In genomic region chr18:50902797-50903196, GRCh38 we compare ENCODE assay signal across 1 cellular context.
TF ChIP-seq lines count a peak whose summit lies in the region.

No MANE protein-coding gene starts in this region.

TF ChIP-seq in HepG2, 621 proteins besides CTCF, POLR2A, EP300 and RAD21 (continued from another document and continues in another):
- TF ChIP-seq, protein P1, sequence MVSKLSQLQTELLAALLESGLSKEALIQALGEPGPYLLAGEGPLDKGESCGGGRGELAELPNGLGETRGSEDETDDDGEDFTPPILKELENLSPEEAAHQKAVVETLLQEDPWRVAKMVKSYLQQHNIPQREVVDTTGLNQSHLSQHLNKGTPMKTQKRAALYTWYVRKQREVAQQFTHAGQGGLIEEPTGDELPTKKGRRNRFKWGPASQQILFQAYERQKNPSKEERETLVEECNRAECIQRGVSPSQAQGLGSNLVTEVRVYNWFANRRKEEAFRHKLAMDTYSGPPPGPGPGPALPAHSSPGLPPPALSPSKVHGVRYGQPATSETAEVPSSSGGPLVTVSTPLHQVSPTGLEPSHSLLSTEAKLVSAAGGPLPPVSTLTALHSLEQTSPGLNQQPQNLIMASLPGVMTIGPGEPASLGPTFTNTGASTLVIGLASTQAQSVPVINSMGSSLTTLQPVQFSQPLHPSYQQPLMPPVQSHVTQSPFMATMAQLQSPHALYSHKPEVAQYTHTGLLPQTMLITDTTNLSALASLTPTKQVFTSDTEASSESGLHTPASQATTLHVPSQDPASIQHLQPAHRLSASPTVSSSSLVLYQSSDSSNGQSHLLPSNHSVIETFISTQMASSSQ (IDR thresholded peaks at IDR 0.05; ENCODE audit: low read depth): no peak
- TF ChIP-seq, protein P1 (CRISPR knock-in tag; IDR thresholded peaks at IDR 0.05; ENCODE audit: borderline replicate concordance): no peak; the same call in 1 of the 2 replicates
- TF ChIP-seq ZNF775 (CRISPR knock-in tag; IDR thresholded peaks at IDR 0.05; ENCODE audit: borderline replicate concordance): no peak
- no peak for TF ChIP-seq ZBTB21 (CRISPR knock-in tag; IDR thresholded peaks at IDR 0.05)
- TF ChIP-seq, protein P2, sequence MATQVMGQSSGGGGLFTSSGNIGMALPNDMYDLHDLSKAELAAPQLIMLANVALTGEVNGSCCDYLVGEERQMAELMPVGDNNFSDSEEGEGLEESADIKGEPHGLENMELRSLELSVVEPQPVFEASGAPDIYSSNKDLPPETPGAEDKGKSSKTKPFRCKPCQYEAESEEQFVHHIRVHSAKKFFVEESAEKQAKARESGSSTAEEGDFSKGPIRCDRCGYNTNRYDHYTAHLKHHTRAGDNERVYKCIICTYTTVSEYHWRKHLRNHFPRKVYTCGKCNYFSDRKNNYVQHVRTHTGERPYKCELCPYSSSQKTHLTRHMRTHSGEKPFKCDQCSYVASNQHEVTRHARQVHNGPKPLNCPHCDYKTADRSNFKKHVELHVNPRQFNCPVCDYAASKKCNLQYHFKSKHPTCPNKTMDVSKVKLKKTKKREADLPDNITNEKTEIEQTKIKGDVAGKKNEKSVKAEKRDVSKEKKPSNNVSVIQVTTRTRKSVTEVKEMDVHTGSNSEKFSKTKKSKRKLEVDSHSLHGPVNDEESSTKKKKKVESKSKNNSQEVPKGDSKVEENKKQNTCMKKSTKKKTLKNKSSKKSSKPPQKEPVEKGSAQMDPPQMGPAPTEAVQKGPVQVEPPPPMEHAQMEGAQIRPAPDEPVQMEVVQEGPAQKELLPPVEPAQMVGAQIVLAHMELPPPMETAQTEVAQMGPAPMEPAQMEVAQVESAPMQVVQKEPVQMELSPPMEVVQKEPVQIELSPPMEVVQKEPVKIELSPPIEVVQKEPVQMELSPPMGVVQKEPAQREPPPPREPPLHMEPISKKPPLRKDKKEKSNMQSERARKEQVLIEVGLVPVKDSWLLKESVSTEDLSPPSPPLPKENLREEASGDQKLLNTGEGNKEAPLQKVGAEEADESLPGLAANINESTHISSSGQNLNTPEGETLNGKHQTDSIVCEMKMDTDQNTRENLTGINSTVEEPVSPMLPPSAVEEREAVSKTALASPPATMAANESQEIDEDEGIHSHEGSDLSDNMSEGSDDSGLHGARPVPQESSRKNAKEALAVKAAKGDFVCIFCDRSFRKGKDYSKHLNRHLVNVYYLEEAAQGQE (IDR thresholded peaks at IDR 0.05; ENCODE audit: borderline replicate concordance in 1 of 2, low read depth in 1 of 2, low read length in 2 of 2): 0 out of 4 replicates have a peak, but pooled peaks of 1 of the 2 experiments have one; percentile 42
- TF ChIP-seq ZNF556 (CRISPR knock-in tag; IDR thresholded peaks at IDR 0.05; ENCODE audit: borderline replicate concordance): no peak
- TF ChIP-seq RBAK (CRISPR knock-in tag; IDR thresholded peaks at IDR 0.05): no peak
- no peak for TF ChIP-seq PHF20 (CRISPR knock-in tag; IDR thresholded peaks at IDR 0.05)
- peak; percentile 44 for TF ChIP-seq PPARG (CRISPR knock-in tag; conservative IDR thresholded peaks at IDR 0.05)
- no peak for TF ChIP-seq ZNF20 (CRISPR knock-in tag; IDR thresholded peaks at IDR 0.05)
- TF ChIP-seq MTA1 (CRISPR knock-in tag; IDR thresholded peaks at IDR 0.05; ENCODE audit: borderline replicate concordance): no peak
- TF ChIP-seq ZFP36 (IDR thresholded peaks at IDR 0.05; ENCODE audit: borderline replicate concordance, low read depth, low read length, partially characterized antibody): peak; percentile 65
- TF ChIP-seq, protein P3, sequence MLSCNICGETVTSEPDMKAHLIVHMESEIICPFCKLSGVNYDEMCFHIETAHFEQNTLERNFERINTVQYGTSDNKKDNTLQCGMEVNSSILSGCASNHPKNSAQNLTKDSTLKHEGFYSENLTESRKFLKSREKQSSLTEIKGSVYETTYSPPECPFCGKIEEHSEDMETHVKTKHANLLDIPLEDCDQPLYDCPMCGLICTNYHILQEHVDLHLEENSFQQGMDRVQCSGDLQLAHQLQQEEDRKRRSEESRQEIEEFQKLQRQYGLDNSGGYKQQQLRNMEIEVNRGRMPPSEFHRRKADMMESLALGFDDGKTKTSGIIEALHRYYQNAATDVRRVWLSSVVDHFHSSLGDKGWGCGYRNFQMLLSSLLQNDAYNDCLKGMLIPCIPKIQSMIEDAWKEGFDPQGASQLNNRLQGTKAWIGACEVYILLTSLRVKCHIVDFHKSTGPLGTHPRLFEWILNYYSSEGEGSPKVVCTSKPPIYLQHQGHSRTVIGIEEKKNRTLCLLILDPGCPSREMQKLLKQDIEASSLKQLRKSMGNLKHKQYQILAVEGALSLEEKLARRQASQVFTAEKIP (CRISPR knock-in tag; IDR thresholded peaks at IDR 0.05; ENCODE audit: borderline replicate concordance): no peak
- no peak; the same call in 1 of the 2 replicates for TF ChIP-seq NKX3-1 (CRISPR knock-in tag; IDR thresholded peaks at IDR 0.05)
- no peak for TF ChIP-seq ZNF777 (CRISPR knock-in tag; IDR thresholded peaks at IDR 0.05)
- TF ChIP-seq KAT7 (CRISPR knock-in tag; IDR thresholded peaks at IDR 0.05; ENCODE audit: borderline replicate concordance): no peak
- TF ChIP-seq ZBTB7B (CRISPR knock-in tag; IDR thresholded peaks at IDR 0.05): peak; percentile 58; the same call in 1 of the 2 replicates
- TF ChIP-seq NPAS2 (CRISPR knock-in tag; IDR thresholded peaks at IDR 0.05; ENCODE audit: borderline replicate concordance): no peak
- no peak for TF ChIP-seq CHD4 (IDR thresholded peaks at IDR 0.05; ENCODE audit: borderline replicate concordance, low read length)
- no peak for TF ChIP-seq UBTF (CRISPR knock-in tag; IDR thresholded peaks at IDR 0.05)
- 0 out of 2 replicates have a peak, but pooled peaks have one; percentile 51 for TF ChIP-seq ZNF792 (CRISPR knock-in tag; IDR thresholded peaks at IDR 0.05)
- peak; percentile 64; the same call in 1 of the 2 replicates for TF ChIP-seq KAT8 (CRISPR knock-in tag; IDR thresholded peaks at IDR 0.05)
- TF ChIP-seq ETV5 (CRISPR knock-in tag; IDR thresholded peaks at IDR 0.05; ENCODE audit: borderline replicate concordance): peak; percentile 71; the same call in 1 of the 2 replicates
- TF ChIP-seq ZNF180 (CRISPR knock-in tag; IDR thresholded peaks at IDR 0.05; ENCODE audit: borderline replicate concordance, low read depth): no peak
- TF ChIP-seq DPF2 (CRISPR knock-in tag; IDR thresholded peaks at IDR 0.05; ENCODE audit: borderline replicate concordance, low read depth): no peak
- TF ChIP-seq ZNF121 (CRISPR knock-in tag; IDR thresholded peaks at IDR 0.05): no peak
- TF ChIP-seq THRA (CRISPR knock-in tag; IDR thresholded peaks at IDR 0.05; ENCODE audit: borderline replicate concordance): peak; percentile 57; the same call in 1 of the 2 replicates
- TF ChIP-seq ATM (IDR thresholded peaks at IDR 0.05; ENCODE audit: borderline replicate concordance): no peak
- TF ChIP-seq SMARCC2 (IDR thresholded peaks at IDR 0.05): no peak
- TF ChIP-seq ZNF879 (CRISPR knock-in tag; IDR thresholded peaks at IDR 0.05): no peak
- TF ChIP-seq, protein P4, sequence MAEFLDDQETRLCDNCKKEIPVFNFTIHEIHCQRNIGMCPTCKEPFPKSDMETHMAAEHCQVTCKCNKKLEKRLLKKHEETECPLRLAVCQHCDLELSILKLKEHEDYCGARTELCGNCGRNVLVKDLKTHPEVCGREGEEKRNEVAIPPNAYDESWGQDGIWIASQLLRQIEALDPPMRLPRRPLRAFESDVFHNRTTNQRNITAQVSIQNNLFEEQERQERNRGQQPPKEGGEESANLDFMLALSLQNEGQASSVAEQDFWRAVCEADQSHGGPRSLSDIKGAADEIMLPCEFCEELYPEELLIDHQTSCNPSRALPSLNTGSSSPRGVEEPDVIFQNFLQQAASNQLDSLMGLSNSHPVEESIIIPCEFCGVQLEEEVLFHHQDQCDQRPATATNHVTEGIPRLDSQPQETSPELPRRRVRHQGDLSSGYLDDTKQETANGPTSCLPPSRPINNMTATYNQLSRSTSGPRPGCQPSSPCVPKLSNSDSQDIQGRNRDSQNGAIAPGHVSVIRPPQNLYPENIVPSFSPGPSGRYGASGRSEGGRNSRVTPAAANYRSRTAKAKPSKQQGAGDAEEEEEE (CRISPR knock-in tag; IDR thresholded peaks at IDR 0.05; ENCODE audit: borderline replicate concordance): no peak
- no peak for TF ChIP-seq ZNF670 (CRISPR knock-in tag; IDR thresholded peaks at IDR 0.05; ENCODE audit: borderline replicate concordance)
- no peak for TF ChIP-seq ZNF772 (CRISPR knock-in tag; IDR thresholded peaks at IDR 0.05)
- TF ChIP-seq FOXA1 (IDR thresholded peaks at IDR 0.05): peak; percentile 95
- TF ChIP-seq FOXA1 (CRISPR knock-in tag; IDR thresholded peaks at IDR 0.05): peak; percentile 98
- TF ChIP-seq, protein P5, sequence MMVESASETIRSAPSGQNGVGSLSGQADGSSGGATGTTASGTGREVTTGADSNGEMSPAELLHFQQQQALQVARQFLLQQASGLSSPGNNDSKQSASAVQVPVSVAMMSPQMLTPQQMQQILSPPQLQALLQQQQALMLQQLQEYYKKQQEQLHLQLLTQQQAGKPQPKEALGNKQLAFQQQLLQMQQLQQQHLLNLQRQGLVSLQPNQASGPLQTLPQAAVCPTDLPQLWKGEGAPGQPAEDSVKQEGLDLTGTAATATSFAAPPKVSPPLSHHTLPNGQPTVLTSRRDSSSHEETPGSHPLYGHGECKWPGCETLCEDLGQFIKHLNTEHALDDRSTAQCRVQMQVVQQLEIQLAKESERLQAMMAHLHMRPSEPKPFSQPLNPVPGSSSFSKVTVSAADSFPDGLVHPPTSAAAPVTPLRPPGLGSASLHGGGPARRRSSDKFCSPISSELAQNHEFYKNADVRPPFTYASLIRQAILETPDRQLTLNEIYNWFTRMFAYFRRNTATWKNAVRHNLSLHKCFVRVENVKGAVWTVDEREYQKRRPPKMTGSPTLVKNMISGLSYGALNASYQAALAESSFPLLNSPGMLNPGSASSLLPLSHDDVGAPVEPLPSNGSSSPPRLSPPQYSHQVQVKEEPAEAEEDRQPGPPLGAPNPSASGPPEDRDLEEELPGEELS (CRISPR knock-in tag; IDR thresholded peaks at IDR 0.05): peak; percentile 88
- TF ChIP-seq CBFB (CRISPR knock-in tag; IDR thresholded peaks at IDR 0.05): no peak
- no peak for TF ChIP-seq STAG1 (CRISPR knock-in tag; IDR thresholded peaks at IDR 0.05)
- no peak; the same call in 1 of the 2 replicates for TF ChIP-seq ETV6 (CRISPR knock-in tag; conservative IDR thresholded peaks at IDR 0.05)
- no peak for TF ChIP-seq ZNF12 (CRISPR knock-in tag; IDR thresholded peaks at IDR 0.05)
- TF ChIP-seq ZNF451 (CRISPR knock-in tag; IDR thresholded peaks at IDR 0.05): no peak
- no peak for TF ChIP-seq PHF5A (CRISPR knock-in tag; IDR thresholded peaks at IDR 0.05; ENCODE audit: low read depth, unreplicated experiment)
- TF ChIP-seq ZNF253 (CRISPR knock-in tag; IDR thresholded peaks at IDR 0.05; ENCODE audit: borderline replicate concordance): no peak
- peak; percentile 84 for TF ChIP-seq RCOR2 (CRISPR knock-in tag; IDR thresholded peaks at IDR 0.05)
- TF ChIP-seq ZNF598 (CRISPR knock-in tag; IDR thresholded peaks at IDR 0.05; ENCODE audit: borderline replicate concordance): no peak
- no peak for TF ChIP-seq KDM5A (IDR thresholded peaks at IDR 0.05; ENCODE audit: borderline replicate concordance, low read length)
- TF ChIP-seq, protein P6, sequence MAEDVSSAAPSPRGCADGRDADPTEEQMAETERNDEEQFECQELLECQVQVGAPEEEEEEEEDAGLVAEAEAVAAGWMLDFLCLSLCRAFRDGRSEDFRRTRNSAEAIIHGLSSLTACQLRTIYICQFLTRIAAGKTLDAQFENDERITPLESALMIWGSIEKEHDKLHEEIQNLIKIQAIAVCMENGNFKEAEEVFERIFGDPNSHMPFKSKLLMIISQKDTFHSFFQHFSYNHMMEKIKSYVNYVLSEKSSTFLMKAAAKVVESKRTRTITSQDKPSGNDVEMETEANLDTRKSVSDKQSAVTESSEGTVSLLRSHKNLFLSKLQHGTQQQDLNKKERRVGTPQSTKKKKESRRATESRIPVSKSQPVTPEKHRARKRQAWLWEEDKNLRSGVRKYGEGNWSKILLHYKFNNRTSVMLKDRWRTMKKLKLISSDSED (CRISPR knock-in tag; IDR thresholded peaks at IDR 0.05): no peak
- TF ChIP-seq, protein P7, sequence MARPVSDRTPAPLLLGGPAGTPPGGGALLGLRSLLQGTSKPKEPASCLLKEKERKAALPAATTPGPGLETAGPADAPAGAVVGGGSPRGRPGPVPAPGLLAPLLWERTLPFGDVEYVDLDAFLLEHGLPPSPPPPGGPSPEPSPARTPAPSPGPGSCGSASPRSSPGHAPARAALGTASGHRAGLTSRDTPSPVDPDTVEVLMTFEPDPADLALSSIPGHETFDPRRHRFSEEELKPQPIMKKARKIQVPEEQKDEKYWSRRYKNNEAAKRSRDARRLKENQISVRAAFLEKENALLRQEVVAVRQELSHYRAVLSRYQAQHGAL (CRISPR knock-in tag; IDR thresholded peaks at IDR 0.05; ENCODE audit: not compliant biosample characterization): no peak
